ENCODE assay signal across 9 cellular contexts in genomic region chr3:79255292-79255691, GRCh38.
"Had no signal": no experiment of that assay in that cellular context is flagged by ENCODE, and none has a peak within 500 bp of the region (broad histone marks: within the 10 kb centered on the region; RNA-seq: fewer than 3 reads in every experiment).

No MANE protein-coding gene starts in this region.

- H3K9ac ChIP-seq: GM23248 had no signal

- H3K36me3 ChIP-seq: HAP-1 had no signal

- H3K4me3 ChIP-seq: GM23248, HAP-1, K562 had no signal

- FAIRE-seq: HTR-8/SVneo, K562 had no signal

- ATAC-seq: HCT116, K562 had no signal

- DNase-seq: GOT3, H7, HFFc6, KG1 had no signal

- H3K27ac ChIP-seq: GM23248 had no signal

- H3K9me3 ChIP-seq: HAP-1 had no signal
